ENCODE assay signal across 8 cellular contexts in genomic region chr19:42323852-42324654, GRCh38. TPM values are rescaled to one million over a fixed set of nuclear protein-coding genes. Genes with fewer than 3 reads are reported as not detected.
DNase-seq lines count a peak whose midpoint lies in the region; ATAC-seq, FAIRE-seq and TF ChIP-seq lines count a peak whose summit lies in the region.

No MANE protein-coding gene starts in this region.

- no peak overlapping the region for H2AFZ ChIP-seq in K562 (ENCODE audit: low read depth, low read length)

- H3K4me3 ChIP-seq in CD4-positive, CD25-positive, alpha-beta regulatory T cell (ENCODE audit: low read depth, low read length), result no peak overlapping the region
- no peak overlapping the region for H3K4me3 ChIP-seq in K562
- H3K4me3 ChIP-seq in mesodermal cell (ENCODE audit: extremely low read depth, insufficient read depth, low read length, poor library complexity, severe bottlenecking), result peak overlapping the region; percentile 22

- FAIRE-seq in K562 (lab: Jason Lieb, UNC), result no peak

- H3K4me2 ChIP-seq in K562 (ENCODE audit: insufficient read depth, low read length), result no peak overlapping the region

- no peak overlapping the region for H3K27ac Mint-ChIP-seq in CD4-positive, CD25-positive, alpha-beta regulatory T cell
- H3K27ac Mint-ChIP-seq in IgD-negative memory B cell, result no peak overlapping the region

- no peaks in the 10 kb centered on the region for H3K36me3 ChIP-seq in CD4-positive, CD25-positive, alpha-beta regulatory T cell (ENCODE audit: control insufficient read depth, insufficient read depth, low read length)
- no peaks in the 10 kb centered on the region for H3K36me3 ChIP-seq in K562 (ENCODE audit: control insufficient read depth, insufficient read depth, low read length)
- H3K36me3 ChIP-seq in mesodermal cell (ENCODE audit: control insufficient read depth, insufficient read depth, low read length), result no peaks in the 10 kb centered on the region

- POLR2A ChIA-PET in K562 (lab: Yijun Ruan, JAX), result no interaction called here

- ATAC-seq in CD4-positive, CD25-positive, alpha-beta regulatory T cell (ENCODE audit: low read depth in 2 of 2), result no peak
- no peak for ATAC-seq in K562
- ATAC-seq in GM18520 (IDR thresholded peaks at IDR 0.05; ENCODE audit: unreplicated experiment), result no peak
- no peak for ATAC-seq in HG03159 (IDR thresholded peaks at IDR 0.05; ENCODE audit: unreplicated experiment)
- ATAC-seq in HG03442 (IDR thresholded peaks at IDR 0.05; ENCODE audit: unreplicated experiment), result no peak

- DNase-seq in CD4-positive, CD25-positive, alpha-beta regulatory T cell, result peak in 2 of 3 donors; percentile 16 to 24
- DNase-seq in K562 (ENCODE audit: extremely low read depth in 1 of 4, low spot score in 3 of 4) (no peak), putamen (ENCODE audit: low spot score) (no peak)

- H3K27ac ChIP-seq in CD4-positive, CD25-positive, alpha-beta regulatory T cell (ENCODE audit: insufficient read depth, low read length, poor library complexity, severe bottlenecking), result no peak overlapping the region
- no peak overlapping the region for H3K27ac ChIP-seq in K562 (ENCODE audit: extremely low read depth, low read depth, low read length)
- no peak overlapping the region for H3K27ac ChIP-seq in mesodermal cell (ENCODE audit: low read depth, low read length, severe bottlenecking)

- no peak for TF ChIP-seq RAD21 in K562 (CRISPR knock-in tag; conservative IDR thresholded peaks at IDR 0.05 in 1 of 2, IDR thresholded peaks at IDR 0.05 in 1 of 2)

- intact Hi-C loops in K562 (cut with micrococcal nuclease), result loop anchor here (10.0 kb wide), 2 partner anchors 111 to 189 kb away; partner anchors contain the start of gene POU2F2

- CTCF ChIA-PET in K562 (lab: Yijun Ruan, JAX; ENCODE audit: low intra/inter-chr PET ratio), result interaction anchor here (0.7 to 1.6 kb wide), 4 partner anchors 11 to 215 kb away, joined by 3 to 8 read pairs (median 4); partner anchors contain the start of gene TMEM145

- peaks cover 39% of the 10 kb centered on the region for H3K27me3 Mint-ChIP-seq in CD4-positive, CD25-positive, alpha-beta regulatory T cell
- H3K27me3 Mint-ChIP-seq in IgD-negative memory B cell, result peaks cover 12% of the 10 kb centered on the region

- H3K79me2 ChIP-seq in K562 (ENCODE audit: control insufficient read depth, insufficient read depth, low read length), result peaks cover 20% of the 10 kb centered on the region

- 83% methylated on average over 24 of the region's 92 CpGs for WGBS in K562 (ENCODE audit: insufficient coverage, low coverage, missing lambda C conversion rate)
- 3 to 4% methylated on average over 52 to 63 of the region's 92 CpGs for WGBS in mesodermal cell (ENCODE audit: insufficient coverage in 2 of 2), 2 experiments

- TF ChIP-seq EP300 in K562 (IDR thresholded peaks at IDR 0.05; ENCODE audit: low read length), result no peak

- H3K36me3 Mint-ChIP-seq in CD4-positive, CD25-positive, alpha-beta regulatory T cell, result peaks cover 3% of the 10 kb centered on the region
- H3K36me3 Mint-ChIP-seq in IgD-negative memory B cell, result no peaks in the 10 kb centered on the region

- no TSS peak for BruUV-seq in K562 (replicated peaks; lab: Mats Ljungman, UMichigan)

- H3K9me3 ChIP-seq in CD4-positive, CD25-positive, alpha-beta regulatory T cell (ENCODE audit: control insufficient read depth in 2 of 2, low read length in 2 of 2), result no peaks in the 10 kb centered on the region
- H3K9me3 ChIP-seq in K562 (replicated peaks; ENCODE audit: control insufficient read depth, insufficient read depth, low read depth, low read length) (no peaks in the 10 kb centered on the region), mesodermal cell (ENCODE audit: control insufficient read depth, low read length) (no peaks in the 10 kb centered on the region)

- no peaks in the 10 kb centered on the region; the same call in 1 of the 2 replicates for H4K20me1 ChIP-seq in K562 (replicated peaks; ENCODE audit: control insufficient read depth, insufficient read depth, low read length)

- H3K4me3 Mint-ChIP-seq in CD4-positive, CD25-positive, alpha-beta regulatory T cell, result peak overlapping the region in 1 of 4 donors; percentile 56
- peak overlapping the region in 3 of 4 donors; percentile 72 to 96 (median 93) for H3K4me3 Mint-ChIP-seq in IgD-negative memory B cell

- peaks cover 25% of the 10 kb centered on the region for H3K4me1 ChIP-seq in CD4-positive, CD25-positive, alpha-beta regulatory T cell (ENCODE audit: control insufficient read depth, insufficient read depth, low read length, poor library complexity, severe bottlenecking)
- H3K4me1 ChIP-seq in K562 (replicated peaks in 1 of 2; ENCODE audit: control insufficient read depth in 2 of 2, insufficient read depth in 2 of 2, low read length in 2 of 2) (peaks cover 8 to 27% of the 10 kb centered on the region in 2 experiments; a peak in 4 of 5 replicates), mesodermal cell (ENCODE audit: control insufficient read depth, insufficient read depth, low read length, poor library complexity, severe bottlenecking) (peaks cover 8% of the 10 kb centered on the region)

- H3K4me1 Mint-ChIP-seq in CD4-positive, CD25-positive, alpha-beta regulatory T cell, result peaks cover 3 to 29% (median 20%) of the 10 kb centered on the region in 4 donors
- H3K4me1 Mint-ChIP-seq in IgD-negative memory B cell, result peaks cover 11 to 22% (median 19%) of the 10 kb centered on the region in 3 donors

- TF ChIP-seq CTCF in K562 (IDR thresholded peaks at IDR 0.05 in 2 of 3, conservative IDR thresholded peaks at IDR 0.05 in 1 of 3; ENCODE audit: insufficient read depth in 2 of 3, low read depth in 1 of 3, low read length in 3 of 3), result no peak

- H3K9me1 ChIP-seq in K562 (ENCODE audit: control insufficient read depth, insufficient read depth, low read length), result no peaks in the 10 kb centered on the region

- in situ Hi-C loops in K562 (cut with MboI), result loop anchor here (10.0 kb wide), 1 partner anchor 189 kb away; the partner anchor contains the start of gene POU2F2

- H3K27me3 ChIP-seq in CD4-positive, CD25-positive, alpha-beta regulatory T cell (ENCODE audit: control insufficient read depth, insufficient read depth, low read length), result peaks cover 6% of the 10 kb centered on the region
- H3K27me3 ChIP-seq in K562 (ENCODE audit: control insufficient read depth in 2 of 2, insufficient read depth in 2 of 2, low read length in 2 of 2), result peaks cover 0 to 2% of the 10 kb centered on the region in 2 experiments; a peak in 1 of 5 replicates

- TF ChIP-seq POLR2A in K562 (conservative IDR thresholded peaks at IDR 0.05), result no peak

- H3K9ac ChIP-seq in K562 (ENCODE audit: insufficient read depth in 1 of 2, low read depth in 2 of 2, low read length in 2 of 2), result no peak overlapping the region

- peaks cover 0 to 4% (median 0%) of the 10 kb centered on the region in 7 donors for H3K9me3 Mint-ChIP-seq in CD4-positive, CD25-positive, alpha-beta regulatory T cell
- H3K9me3 Mint-ChIP-seq in IgD-negative memory B cell, result no peaks in the 10 kb centered on the region

RNA-seq across cellular contexts. Expression of gene MEGF8, which starts 1.4 kb away (rescaled TPM):
- total RNA-seq in CD4-positive, CD25-positive, alpha-beta regulatory T cell, result 6.5 TPM
- under 1 TPM; 0.18 to 0.23 (median 0.20) TPM for polyA plus RNA-seq in CD4-positive, CD25-positive, alpha-beta regulatory T cell
- 0.90 TPM for polyA plus RNA-seq in IgD-negative memory B cell
- total RNA-seq in K562 (2011; cell fraction: chromatin; rRNA removed; ENCODE audit: low replicate concordance), result 10.5 and 30.6 TPM in 2 replicates
- 29.2 and 30.2 TPM in 2 replicates for total RNA-seq in K562 (2011; cell fraction: nucleolus; rRNA removed)
- 14.0 and 15.8 TPM in 2 replicates for total RNA-seq in K562 (2011; cell fraction: nucleoplasm; rRNA removed)
- total RNA-seq in K562 (2014; rRNA removed), result 3.8 and 4.5 TPM in 2 replicates
- total RNA-seq in K562 (2014; rRNA removed; fragmentation: Illumina TruSeq; extraction: Trizol), result 1.5 and 1.8 TPM in 2 replicates
- 3.0 and 3.4 TPM in 2 replicates for total RNA-seq in K562 (2015; rRNA removed; fragmentation: Illumina TruSeq; extraction: Trizol)
- 10.0 and 13.1 TPM in 2 replicates for total RNA-seq in K562 (2021)
- 1.9 and 2.1 TPM in 2 replicates for polyA plus RNA-seq in K562 (2011; rRNA removed)
- polyA plus RNA-seq in K562 (2011; cell fraction: cytosol; rRNA removed), result 1.8 and 3.8 TPM in 2 replicates
- polyA plus RNA-seq in K562 (2011; cell fraction: nucleus; rRNA removed), result 5.9 and 11.6 TPM in 2 replicates
- 6.5 and 11.3 TPM in 2 replicates for polyA plus RNA-seq in K562 (2012)
- polyA plus RNA-seq in K562 (2014; fragmentation: Illumina TruSeq; extraction: Trizol), result 3.9 and 4.6 TPM in 2 replicates
- under 1 TPM; 0.28 to 0.34 TPM for polyA plus RNA-seq in K562 (2014; fragmentation: Nextera tagmentation; extraction: Ambion mirVana)
- 4.5 and 4.7 TPM in 2 replicates for polyA plus RNA-seq in K562 (2014; rRNA removed)
- 2.1 and 2.6 TPM in 2 replicates for polyA minus RNA-seq in K562 (2011; rRNA and poly(A)+ RNA removed)
- 8.0 and 10.0 TPM in 2 replicates for polyA minus RNA-seq in K562 (2011; cell fraction: cytosol; rRNA and poly(A)+ RNA removed)
- polyA minus RNA-seq in K562 (2011; cell fraction: nucleus; rRNA and poly(A)+ RNA removed), result 7.9 and 8.1 TPM in 2 replicates
- polyA plus RNA-seq in mesodermal cell (2013, experiment 1 of 2), result 31.7 TPM
- 26.1 TPM for polyA plus RNA-seq in mesodermal cell (2013, experiment 2 of 2)

RNA-seq across cellular contexts. Expression of gene TMEM145, which starts 10.9 kb away (rescaled TPM):
- not detected for total RNA-seq in CD4-positive, CD25-positive, alpha-beta regulatory T cell
- polyA plus RNA-seq in CD4-positive, CD25-positive, alpha-beta regulatory T cell, result not detected
- polyA plus RNA-seq in IgD-negative memory B cell (not detected), K562 (2011; rRNA removed) (1.3 and 1.8 TPM in 2 replicates), K562 (2014; fragmentation: Illumina TruSeq; extraction: Trizol) (1.8 and 2.0 TPM in 2 replicates), K562 (2014; fragmentation: Nextera tagmentation; extraction: Ambion mirVana) (not detected), K562 (2014; rRNA removed) (3.0 and 4.1 TPM in 2 replicates)
- 4.7 and 17.0 TPM in 2 replicates for total RNA-seq in K562 (2011; cell fraction: chromatin; rRNA removed; ENCODE audit: low replicate concordance)
- 7.8 and 16.2 TPM in 2 replicates for total RNA-seq in K562 (2011; cell fraction: nucleolus; rRNA removed)
- total RNA-seq in K562 (2011; cell fraction: nucleoplasm; rRNA removed), result 4.7 and 8.2 TPM in 2 replicates
- total RNA-seq in K562 (2014; rRNA removed) (0.61 TPM in 1 of 2 replicates, not detected in the other), K562 (2014; rRNA removed; fragmentation: Illumina TruSeq; extraction: Trizol) (0.80 and 0.83 TPM in 2 replicates), K562 (2015; rRNA removed; fragmentation: Illumina TruSeq; extraction: Trizol) (0.75 and 0.94 TPM in 2 replicates), K562 (2021) (2.8 and 5.5 TPM in 2 replicates)
- 0.54 and 0.77 TPM in 2 replicates for polyA plus RNA-seq in K562 (2011; cell fraction: cytosol; rRNA removed)
- polyA plus RNA-seq in K562 (2011; cell fraction: nucleus; rRNA removed), result 16.6 and 17.9 TPM in 2 replicates
- polyA plus RNA-seq in K562 (2012), result 0.91 and 2.6 TPM in 2 replicates
- 1.9 and 2.4 TPM in 2 replicates for polyA minus RNA-seq in K562 (2011; rRNA and poly(A)+ RNA removed)
- 4.5 TPM in 1 of 2 replicates, not detected in the other for polyA minus RNA-seq in K562 (2011; cell fraction: cytosol; rRNA and poly(A)+ RNA removed)
- polyA minus RNA-seq in K562 (2011; cell fraction: nucleus; rRNA and poly(A)+ RNA removed), result 6.6 and 11.7 TPM in 2 replicates
- 0.33 TPM for polyA plus RNA-seq in mesodermal cell (2013, experiment 1 of 2)
- 0.25 TPM for polyA plus RNA-seq in mesodermal cell (2013, experiment 2 of 2)

RNA-seq across cellular contexts. Expression of gene PAFAH1B3, which starts 21.6 kb away (rescaled TPM):
- 27.5 TPM for total RNA-seq in CD4-positive, CD25-positive, alpha-beta regulatory T cell
- polyA plus RNA-seq in CD4-positive, CD25-positive, alpha-beta regulatory T cell, result 10 to 100 TPM; 54.5 to 71.6 (median 59.8) TPM
- polyA plus RNA-seq in IgD-negative memory B cell (49.0 TPM), K562 (2011; rRNA removed) (27.5 and 40.8 TPM in 2 replicates), K562 (2014; fragmentation: Illumina TruSeq; extraction: Trizol) (96.7 and 113 TPM in 2 replicates), K562 (2014; fragmentation: Nextera tagmentation; extraction: Ambion mirVana) (10 to 100 TPM; 10.5 to 23.5 TPM), K562 (2014; rRNA removed) (79.6 and 80.6 TPM in 2 replicates)
- total RNA-seq in K562 (2011; cell fraction: chromatin; rRNA removed; ENCODE audit: low replicate concordance), result 3.9 and 24.8 TPM in 2 replicates
- total RNA-seq in K562 (2011; cell fraction: nucleolus; rRNA removed), result 45.0 and 47.0 TPM in 2 replicates
- 16.6 and 17.6 TPM in 2 replicates for total RNA-seq in K562 (2011; cell fraction: nucleoplasm; rRNA removed)
- total RNA-seq in K562 (2014; rRNA removed) (114 and 146 TPM in 2 replicates), K562 (2014; rRNA removed; fragmentation: Illumina TruSeq; extraction: Trizol) (28.7 and 48.0 TPM in 2 replicates), K562 (2015; rRNA removed; fragmentation: Illumina TruSeq; extraction: Trizol) (78.9 and 81.0 TPM in 2 replicates), K562 (2021) (130 and 138 TPM in 2 replicates)
- 71.5 and 165 TPM in 2 replicates for polyA plus RNA-seq in K562 (2011; cell fraction: cytosol; rRNA removed)
- polyA plus RNA-seq in K562 (2011; cell fraction: nucleus; rRNA removed), result 47.4 and 73.9 TPM in 2 replicates
- polyA plus RNA-seq in K562 (2012), result 83.4 and 102 TPM in 2 replicates
- polyA minus RNA-seq in K562 (2011; rRNA and poly(A)+ RNA removed), result 20.7 and 34.8 TPM in 2 replicates
- 70.3 and 71.1 TPM in 2 replicates for polyA minus RNA-seq in K562 (2011; cell fraction: cytosol; rRNA and poly(A)+ RNA removed)
- 16.8 and 18.9 TPM in 2 replicates for polyA minus RNA-seq in K562 (2011; cell fraction: nucleus; rRNA and poly(A)+ RNA removed)
- 77.7 TPM for polyA plus RNA-seq in mesodermal cell (2013, experiment 1 of 2)
- 67.7 TPM for polyA plus RNA-seq in mesodermal cell (2013, experiment 2 of 2)

RNA-seq across cellular contexts. Expression of gene PRR19, which starts 22.1 kb away (rescaled TPM):
- total RNA-seq in CD4-positive, CD25-positive, alpha-beta regulatory T cell, result not detected
- under 1 TPM; 0.10 to 0.83 (median 0.21) TPM for polyA plus RNA-seq in CD4-positive, CD25-positive, alpha-beta regulatory T cell
- polyA plus RNA-seq in IgD-negative memory B cell (0.55 TPM), K562 (2011; rRNA removed) (0.24 and 0.34 TPM in 2 replicates), K562 (2014; fragmentation: Illumina TruSeq; extraction: Trizol) (1.0 and 1.9 TPM in 2 replicates), K562 (2014; fragmentation: Nextera tagmentation; extraction: Ambion mirVana) (under 1 TPM; 0.10 to 0.18 TPM), K562 (2014; rRNA removed) (0.73 and 1.6 TPM in 2 replicates)
- total RNA-seq in K562 (2011; cell fraction: chromatin; rRNA removed; ENCODE audit: low replicate concordance), result 0.30 and 0.67 TPM in 2 replicates
- total RNA-seq in K562 (2011; cell fraction: nucleolus; rRNA removed), result 0.39 and 0.83 TPM in 2 replicates
- 0.76 and 0.81 TPM in 2 replicates for total RNA-seq in K562 (2011; cell fraction: nucleoplasm; rRNA removed)
- total RNA-seq in K562 (2014; rRNA removed) (0.54 and 1.1 TPM in 2 replicates), K562 (2014; rRNA removed; fragmentation: Illumina TruSeq; extraction: Trizol) (0.11 and 0.32 TPM in 2 replicates), K562 (2015; rRNA removed; fragmentation: Illumina TruSeq; extraction: Trizol) (0.94 and 1.1 TPM in 2 replicates), K562 (2021) (1.6 and 1.8 TPM in 2 replicates)
- 0.41 and 2.0 TPM in 2 replicates for polyA plus RNA-seq in K562 (2011; cell fraction: cytosol; rRNA removed)
- 0.21 and 0.77 TPM in 2 replicates for polyA plus RNA-seq in K562 (2011; cell fraction: nucleus; rRNA removed)
- 1.4 and 1.7 TPM in 2 replicates for polyA plus RNA-seq in K562 (2012)
- 0.15 and 0.32 TPM in 2 replicates for polyA minus RNA-seq in K562 (2011; rRNA and poly(A)+ RNA removed)
- 1.2 TPM in 1 of 2 replicates, not detected in the other for polyA minus RNA-seq in K562 (2011; cell fraction: cytosol; rRNA and poly(A)+ RNA removed)
- polyA minus RNA-seq in K562 (2011; cell fraction: nucleus; rRNA and poly(A)+ RNA removed), result 0.40 TPM in 1 of 2 replicates, not detected in the other
- polyA plus RNA-seq in mesodermal cell (2013, experiment 1 of 2), result 0.77 TPM
- 0.76 TPM for polyA plus RNA-seq in mesodermal cell (2013, experiment 2 of 2)

RNA-seq across cellular contexts. Expression of gene CIC, which starts 55.0 kb away (rescaled TPM):
- total RNA-seq in CD4-positive, CD25-positive, alpha-beta regulatory T cell, result 124 TPM
- polyA plus RNA-seq in CD4-positive, CD25-positive, alpha-beta regulatory T cell, result under 1 TPM; 0.41 to 0.91 (median 0.68) TPM
- 4.5 TPM for polyA plus RNA-seq in IgD-negative memory B cell
- 24.1 and 86.8 TPM in 2 replicates for total RNA-seq in K562 (2011; cell fraction: chromatin; rRNA removed; ENCODE audit: low replicate concordance)
- total RNA-seq in K562 (2011; cell fraction: nucleolus; rRNA removed), result 64.6 and 65.9 TPM in 2 replicates
- total RNA-seq in K562 (2011; cell fraction: nucleoplasm; rRNA removed), result 39.3 and 41.3 TPM in 2 replicates
- total RNA-seq in K562 (2014; rRNA removed), result 13.6 and 13.7 TPM in 2 replicates
- 1.5 and 2.2 TPM in 2 replicates for total RNA-seq in K562 (2014; rRNA removed; fragmentation: Illumina TruSeq; extraction: Trizol)
- total RNA-seq in K562 (2015; rRNA removed; fragmentation: Illumina TruSeq; extraction: Trizol), result 8.6 and 8.7 TPM in 2 replicates
- 37.6 and 44.7 TPM in 2 replicates for total RNA-seq in K562 (2021)
- polyA plus RNA-seq in K562 (2011; rRNA removed), result 3.0 and 5.8 TPM in 2 replicates
- 4.3 and 10.0 TPM in 2 replicates for polyA plus RNA-seq in K562 (2011; cell fraction: cytosol; rRNA removed)
- 37.3 and 64.7 TPM in 2 replicates for polyA plus RNA-seq in K562 (2011; cell fraction: nucleus; rRNA removed)
- polyA plus RNA-seq in K562 (2012), result 24.4 and 27.9 TPM in 2 replicates
- polyA plus RNA-seq in K562 (2014; fragmentation: Illumina TruSeq; extraction: Trizol), result 12.0 and 21.5 TPM in 2 replicates
- polyA plus RNA-seq in K562 (2014; fragmentation: Nextera tagmentation; extraction: Ambion mirVana), result under 1 TPM; 0.07 to 0.13 TPM
- 18.9 and 19.9 TPM in 2 replicates for polyA plus RNA-seq in K562 (2014; rRNA removed)
- 1.8 and 2.4 TPM in 2 replicates for polyA minus RNA-seq in K562 (2011; rRNA and poly(A)+ RNA removed)
- polyA minus RNA-seq in K562 (2011; cell fraction: cytosol; rRNA and poly(A)+ RNA removed), result 12.8 and 21.3 TPM in 2 replicates
- 14.4 and 16.6 TPM in 2 replicates for polyA minus RNA-seq in K562 (2011; cell fraction: nucleus; rRNA and poly(A)+ RNA removed)
- polyA plus RNA-seq in mesodermal cell (2013, experiment 1 of 2), result 42.9 TPM
- polyA plus RNA-seq in mesodermal cell (2013, experiment 2 of 2), result 37.1 TPM

Comparison
In these comparisons a context has a peak if more than half of its experiments do, and no peak if none do; other contexts are left out.
1. DNase-seq: peak in CD4-positive, CD25-positive, alpha-beta regulatory T cell (2 of 3); none in K562 (0 of 4) and putamen (single experiment).